In the genomic region with DNA sequence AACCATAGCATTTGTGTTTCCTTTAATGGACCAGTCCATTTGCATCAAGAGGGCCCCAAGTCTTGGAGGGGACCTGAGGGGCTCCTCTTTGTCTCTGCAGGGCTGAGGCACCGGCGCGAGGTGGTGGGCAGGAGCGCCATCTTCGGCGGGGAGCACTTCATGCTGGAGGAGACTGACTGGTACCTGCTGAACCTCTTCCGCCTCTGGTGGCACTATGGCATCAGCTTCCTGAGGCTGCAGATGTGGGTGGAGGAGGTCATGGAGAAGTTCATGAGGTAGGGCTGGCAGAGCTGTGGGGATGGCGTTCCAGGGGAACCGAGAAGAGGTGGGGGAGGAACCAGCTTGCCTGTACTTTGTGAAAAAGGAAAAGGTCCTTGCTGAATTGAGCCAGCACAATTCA, we compare ENCODE assay signal across 35 cellular contexts. TPM values are rescaled to one million over a fixed set of nuclear protein-coding genes. Genes with fewer than 3 reads are reported as not detected.
"Had no signal": no experiment of that assay in that cellular context is flagged by ENCODE, and none has a peak within 500 bp of the region (broad histone marks: within the 10 kb centered on the region; RNA-seq: fewer than 3 reads in every experiment).

No MANE protein-coding gene starts in this region.

- H3K36me3 ChIP-seq: esophagus muscularis mucosa, gastroesophageal sphincter, heart left ventricle, left lung, ovary, sigmoid colon, stomach, thyroid gland, vagina had no signal

- H3K4me2 ChIP-seq: hepatocyte had no signal

- DNase-seq: cortex of kidney; effector memory CD8-positive, alpha-beta T cell; foreskin keratinocyte; heart left ventricle; kidney; left cardiac atrium; left lung; mammary epithelial cell; mesendoderm; naive thymus-derived CD8-positive, alpha-beta T cell; nephron progenitor cell; nucleus accumbens; ovary; posterior cingulate gyrus; psoas muscle; right cardiac atrium; sigmoid colon; stimulated activated CD4-positive, alpha-beta T cell treated with anti-CD3 and anti-CD28 coated beads, Interleukin-2, amount 100 ng/mL, for 24 hours; stimulated activated CD4-positive, alpha-beta T cell treated with anti-CD3 and anti-CD28 coated beads, Interleukin-4, amount 100 ng/mL, for 24 hours; stimulated activated naive CD4-positive, alpha-beta T cell treated with Interleukin-2 at 50 U/mL for 16 hours; stomach; thyroid gland; trophoblast cell had no signal

- H3K79me2 ChIP-seq: hepatocyte had no signal

- H3K4me1 ChIP-seq: foreskin keratinocyte, psoas muscle, thyroid gland had no signal

- H3K27ac ChIP-seq: epithelial cell of prostate, esophagus muscularis mucosa, foreskin keratinocyte, gastroesophageal sphincter, heart left ventricle, hepatocyte, left lung, ovary, psoas muscle, sigmoid colon, stomach, thyroid gland, vagina had no signal

- H3K9me3 ChIP-seq: esophagus muscularis mucosa, gastroesophageal sphincter, heart left ventricle, left lung, ovary, psoas muscle, sigmoid colon, stomach, thyroid gland, vagina had no signal

- H3K4me3 ChIP-seq: esophagus muscularis mucosa, gastroesophageal sphincter, heart left ventricle, hepatocyte, left lung, ovary, psoas muscle, sigmoid colon, stomach, thyroid gland, vagina had no signal

- H3K27me3 ChIP-seq: esophagus muscularis mucosa, foreskin keratinocyte, gastroesophageal sphincter, heart left ventricle, hepatocyte, left lung, ovary, sigmoid colon, stomach, thyroid gland, vagina had no signal

- H2AFZ ChIP-seq: hepatocyte had no signal

RNA-seq across cellular contexts. Expression of gene IL17B, which starts 15.2 kb away (rescaled TPM):
- total RNA-seq: dermis microvascular lymphatic vessel endothelial cell; fibroblast of lung; foreskin keratinocyte; hepatocyte; lower leg skin; naive thymus-derived CD8-positive, alpha-beta T cell; renal cortical epithelial cell; subcutaneous adipose tissue; temporal lobe; ureter had no signal
- polyA plus RNA-seq: foreskin keratinocyte; hepatocyte; mammary epithelial cell; naive thymus-derived CD8-positive, alpha-beta T cell had no signal
